In the genomic region with DNA sequence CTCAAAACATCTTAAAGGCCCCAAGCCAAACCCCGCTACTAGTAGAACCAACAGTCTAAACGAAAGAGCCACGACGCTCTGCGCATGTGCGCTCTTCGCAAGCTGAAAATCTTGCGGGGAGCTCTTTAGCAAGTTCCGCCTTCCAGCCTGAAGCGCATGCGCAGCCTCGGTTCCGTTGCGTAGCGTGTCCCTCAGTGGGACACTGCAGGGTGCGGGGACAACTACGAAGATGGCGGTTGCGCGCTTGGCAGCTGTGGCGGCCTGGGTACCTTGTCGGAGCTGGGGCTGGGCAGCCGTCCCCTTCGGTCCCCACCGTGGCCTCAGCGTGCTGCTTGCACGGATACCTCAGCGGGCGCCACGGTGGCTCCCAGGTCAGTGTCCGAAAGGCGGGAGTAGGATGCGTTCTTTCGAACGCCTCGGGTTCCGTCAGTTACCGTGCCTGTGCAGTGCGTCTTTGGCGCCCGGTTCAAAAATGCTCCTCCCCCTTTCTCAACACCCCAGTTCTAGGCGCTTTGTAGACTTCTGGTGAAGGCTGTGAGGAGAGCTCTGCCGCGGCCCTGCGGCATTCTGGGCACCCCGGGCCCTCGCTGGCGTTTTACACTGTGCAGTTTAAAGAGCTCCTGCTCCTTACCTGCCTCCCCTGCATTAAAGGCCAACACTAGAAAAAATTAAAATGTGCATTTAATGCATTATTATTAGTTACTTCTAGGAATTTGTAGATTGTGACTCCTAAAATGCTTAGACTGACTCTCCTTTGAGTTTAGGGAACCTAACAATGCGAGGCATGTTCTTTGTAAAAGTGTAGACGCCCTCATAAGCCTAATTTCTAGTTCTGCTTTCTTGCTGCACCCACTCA, we compare ENCODE assay signal across 1 cellular context.
TF ChIP-seq lines count a peak whose summit lies in the region.

A gene (plus strand): TSS at position 194 of the 856 bp plus-strand sequence. CDS start 36 bp downstream, at position 230.

TF ChIP-seq in HepG2, 621 proteins besides CTCF, POLR2A, EP300 and RAD21 (continued from another document and continues in another):
- 0 out of 2 replicates have a peak, but pooled peaks have one; percentile 21 for TF ChIP-seq ZNF205 (CRISPR knock-in tag; IDR thresholded peaks at IDR 0.05)
- peak; percentile 44; the same call in 1 of the 2 replicates for TF ChIP-seq FOXJ3 (CRISPR knock-in tag; IDR thresholded peaks at IDR 0.05; ENCODE audit: borderline replicate concordance)
- peak; percentile 83 for TF ChIP-seq TBX2 (CRISPR knock-in tag; IDR thresholded peaks at IDR 0.05; ENCODE audit: borderline replicate concordance)
- TF ChIP-seq, protein P1, sequence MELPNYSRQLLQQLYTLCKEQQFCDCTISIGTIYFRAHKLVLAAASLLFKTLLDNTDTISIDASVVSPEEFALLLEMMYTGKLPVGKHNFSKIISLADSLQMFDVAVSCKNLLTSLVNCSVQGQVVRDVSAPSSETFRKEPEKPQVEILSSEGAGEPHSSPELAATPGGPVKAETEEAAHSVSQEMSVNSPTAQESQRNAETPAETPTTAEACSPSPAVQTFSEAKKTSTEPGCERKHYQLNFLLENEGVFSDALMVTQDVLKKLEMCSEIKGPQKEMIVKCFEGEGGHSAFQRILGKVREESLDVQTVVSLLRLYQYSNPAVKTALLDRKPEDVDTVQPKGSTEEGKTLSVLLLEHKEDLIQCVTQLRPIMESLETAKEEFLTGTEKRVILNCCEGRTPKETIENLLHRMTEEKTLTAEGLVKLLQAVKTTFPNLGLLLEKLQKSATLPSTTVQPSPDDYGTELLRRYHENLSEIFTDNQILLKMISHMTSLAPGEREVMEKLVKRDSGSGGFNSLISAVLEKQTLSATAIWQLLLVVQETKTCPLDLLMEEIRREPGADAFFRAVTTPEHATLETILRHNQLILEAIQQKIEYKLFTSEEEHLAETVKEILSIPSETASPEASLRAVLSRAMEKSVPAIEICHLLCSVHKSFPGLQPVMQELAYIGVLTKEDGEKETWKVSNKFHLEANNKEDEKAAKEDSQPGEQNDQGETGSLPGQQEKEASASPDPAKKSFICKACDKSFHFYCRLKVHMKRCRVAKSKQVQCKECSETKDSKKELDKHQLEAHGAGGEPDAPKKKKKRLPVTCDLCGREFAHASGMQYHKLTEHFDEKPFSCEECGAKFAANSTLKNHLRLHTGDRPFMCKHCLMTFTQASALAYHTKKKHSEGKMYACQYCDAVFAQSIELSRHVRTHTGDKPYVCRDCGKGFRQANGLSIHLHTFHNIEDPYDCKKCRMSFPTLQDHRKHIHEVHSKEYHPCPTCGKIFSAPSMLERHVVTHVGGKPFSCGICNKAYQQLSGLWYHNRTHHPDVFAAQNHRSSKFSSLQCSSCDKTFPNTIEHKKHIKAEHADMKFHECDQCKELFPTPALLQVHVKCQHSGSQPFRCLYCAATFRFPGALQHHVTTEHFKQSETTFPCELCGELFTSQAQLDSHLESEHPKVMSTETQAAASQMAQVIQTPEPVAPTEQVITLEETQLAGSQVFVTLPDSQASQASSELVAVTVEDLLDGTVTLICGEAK (IDR thresholded peaks at IDR 0.05), result no peak
- TF ChIP-seq, protein P1 (CRISPR knock-in tag; IDR thresholded peaks at IDR 0.05), result peak; percentile 77
- TF ChIP-seq ZNF652 (CRISPR knock-in tag; IDR thresholded peaks at IDR 0.05; ENCODE audit: borderline replicate concordance, low read depth), result no peak
- peak; percentile 92 for TF ChIP-seq ZNF441 (CRISPR knock-in tag; IDR thresholded peaks at IDR 0.05; ENCODE audit: borderline replicate concordance)
- TF ChIP-seq, protein P2, sequence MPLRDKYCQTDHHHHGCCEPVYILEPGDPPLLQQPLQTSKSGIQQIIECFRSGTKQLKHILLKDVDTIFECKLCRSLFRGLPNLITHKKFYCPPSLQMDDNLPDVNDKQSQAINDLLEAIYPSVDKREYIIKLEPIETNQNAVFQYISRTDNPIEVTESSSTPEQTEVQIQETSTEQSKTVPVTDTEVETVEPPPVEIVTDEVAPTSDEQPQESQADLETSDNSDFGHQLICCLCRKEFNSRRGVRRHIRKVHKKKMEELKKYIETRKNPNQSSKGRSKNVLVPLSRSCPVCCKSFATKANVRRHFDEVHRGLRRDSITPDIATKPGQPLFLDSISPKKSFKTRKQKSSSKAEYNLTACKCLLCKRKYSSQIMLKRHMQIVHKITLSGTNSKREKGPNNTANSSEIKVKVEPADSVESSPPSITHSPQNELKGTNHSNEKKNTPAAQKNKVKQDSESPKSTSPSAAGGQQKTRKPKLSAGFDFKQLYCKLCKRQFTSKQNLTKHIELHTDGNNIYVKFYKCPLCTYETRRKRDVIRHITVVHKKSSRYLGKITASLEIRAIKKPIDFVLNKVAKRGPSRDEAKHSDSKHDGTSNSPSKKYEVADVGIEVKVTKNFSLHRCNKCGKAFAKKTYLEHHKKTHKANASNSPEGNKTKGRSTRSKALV (CRISPR knock-in tag; IDR thresholded peaks at IDR 0.05), result peak; percentile 40; the same call in 1 of the 2 replicates
- peak; percentile 72; the same call in 1 of the 2 replicates for TF ChIP-seq CCDC6 (CRISPR knock-in tag; IDR thresholded peaks at IDR 0.05)
- no peak for TF ChIP-seq ZNF253 (CRISPR knock-in tag; IDR thresholded peaks at IDR 0.05; ENCODE audit: borderline replicate concordance)
- no peak for TF ChIP-seq CENPX (CRISPR knock-in tag; IDR thresholded peaks at IDR 0.05)
- TF ChIP-seq ZNF101 (CRISPR knock-in tag; IDR thresholded peaks at IDR 0.05; ENCODE audit: borderline replicate concordance, low read depth), result 0 out of 2 replicates have a peak, but pooled peaks have one; percentile 84
- TF ChIP-seq ZNF3 (CRISPR knock-in tag; IDR thresholded peaks at IDR 0.05), result no peak
- peak; percentile 76 for TF ChIP-seq THAP11 (CRISPR knock-in tag; IDR thresholded peaks at IDR 0.05)
- TF ChIP-seq ZIK1 (CRISPR knock-in tag; IDR thresholded peaks at IDR 0.05; ENCODE audit: borderline replicate concordance, low read depth), result peak; percentile 90; the same call in 1 of the 2 replicates
- TF ChIP-seq, protein P3, sequence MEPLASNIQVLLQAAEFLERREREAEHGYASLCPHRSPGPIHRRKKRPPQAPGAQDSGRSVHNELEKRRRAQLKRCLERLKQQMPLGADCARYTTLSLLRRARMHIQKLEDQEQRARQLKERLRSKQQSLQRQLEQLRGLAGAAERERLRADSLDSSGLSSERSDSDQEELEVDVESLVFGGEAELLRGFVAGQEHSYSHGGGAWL (CRISPR knock-in tag; IDR thresholded peaks at IDR 0.05), result peak; percentile 78; the same call in 1 of the 2 replicates
- no peak for TF ChIP-seq ZNF703 (CRISPR knock-in tag; IDR thresholded peaks at IDR 0.05; ENCODE audit: borderline replicate concordance)
- TF ChIP-seq, protein P4, sequence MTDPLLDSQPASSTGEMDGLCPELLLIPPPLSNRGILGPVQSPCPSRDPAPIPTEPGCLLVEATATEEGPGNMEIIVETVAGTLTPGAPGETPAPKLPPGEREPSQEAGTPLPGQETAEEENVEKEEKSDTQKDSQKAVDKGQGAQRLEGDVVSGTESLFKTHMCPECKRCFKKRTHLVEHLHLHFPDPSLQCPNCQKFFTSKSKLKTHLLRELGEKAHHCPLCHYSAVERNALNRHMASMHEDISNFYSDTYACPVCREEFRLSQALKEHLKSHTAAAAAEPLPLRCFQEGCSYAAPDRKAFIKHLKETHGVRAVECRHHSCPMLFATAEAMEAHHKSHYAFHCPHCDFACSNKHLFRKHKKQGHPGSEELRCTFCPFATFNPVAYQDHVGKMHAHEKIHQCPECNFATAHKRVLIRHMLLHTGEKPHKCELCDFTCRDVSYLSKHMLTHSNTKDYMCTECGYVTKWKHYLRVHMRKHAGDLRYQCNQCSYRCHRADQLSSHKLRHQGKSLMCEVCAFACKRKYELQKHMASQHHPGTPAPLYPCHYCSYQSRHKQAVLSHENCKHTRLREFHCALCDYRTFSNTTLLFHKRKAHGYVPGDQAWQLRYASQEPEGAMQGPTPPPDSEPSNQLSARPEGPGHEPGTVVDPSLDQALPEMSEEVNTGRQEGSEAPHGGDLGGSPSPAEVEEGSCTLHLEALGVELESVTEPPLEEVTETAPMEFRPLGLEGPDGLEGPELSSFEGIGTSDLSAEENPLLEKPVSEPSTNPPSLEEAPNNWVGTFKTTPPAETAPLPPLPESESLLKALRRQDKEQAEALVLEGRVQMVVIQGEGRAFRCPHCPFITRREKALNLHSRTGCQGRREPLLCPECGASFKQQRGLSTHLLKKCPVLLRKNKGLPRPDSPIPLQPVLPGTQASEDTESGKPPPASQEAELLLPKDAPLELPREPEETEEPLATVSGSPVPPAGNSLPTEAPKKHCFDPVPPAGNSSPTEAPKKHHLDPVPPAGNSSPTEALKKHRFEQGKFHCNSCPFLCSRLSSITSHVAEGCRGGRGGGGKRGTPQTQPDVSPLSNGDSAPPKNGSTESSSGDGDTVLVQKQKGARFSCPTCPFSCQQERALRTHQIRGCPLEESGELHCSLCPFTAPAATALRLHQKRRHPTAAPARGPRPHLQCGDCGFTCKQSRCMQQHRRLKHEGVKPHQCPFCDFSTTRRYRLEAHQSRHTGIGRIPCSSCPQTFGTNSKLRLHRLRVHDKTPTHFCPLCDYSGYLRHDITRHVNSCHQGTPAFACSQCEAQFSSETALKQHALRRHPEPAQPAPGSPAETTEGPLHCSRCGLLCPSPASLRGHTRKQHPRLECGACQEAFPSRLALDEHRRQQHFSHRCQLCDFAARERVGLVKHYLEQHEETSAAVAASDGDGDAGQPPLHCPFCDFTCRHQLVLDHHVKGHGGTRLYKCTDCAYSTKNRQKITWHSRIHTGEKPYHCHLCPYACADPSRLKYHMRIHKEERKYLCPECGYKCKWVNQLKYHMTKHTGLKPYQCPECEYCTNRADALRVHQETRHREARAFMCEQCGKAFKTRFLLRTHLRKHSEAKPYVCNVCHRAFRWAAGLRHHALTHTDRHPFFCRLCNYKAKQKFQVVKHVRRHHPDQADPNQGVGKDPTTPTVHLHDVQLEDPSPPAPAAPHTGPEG (CRISPR knock-in tag; IDR thresholded peaks at IDR 0.05), result peak; percentile 57; the same call in 1 of the 2 replicates
- TF ChIP-seq NBN (conservative IDR thresholded peaks at IDR 0.05), result no peak
- TF ChIP-seq, protein P5, sequence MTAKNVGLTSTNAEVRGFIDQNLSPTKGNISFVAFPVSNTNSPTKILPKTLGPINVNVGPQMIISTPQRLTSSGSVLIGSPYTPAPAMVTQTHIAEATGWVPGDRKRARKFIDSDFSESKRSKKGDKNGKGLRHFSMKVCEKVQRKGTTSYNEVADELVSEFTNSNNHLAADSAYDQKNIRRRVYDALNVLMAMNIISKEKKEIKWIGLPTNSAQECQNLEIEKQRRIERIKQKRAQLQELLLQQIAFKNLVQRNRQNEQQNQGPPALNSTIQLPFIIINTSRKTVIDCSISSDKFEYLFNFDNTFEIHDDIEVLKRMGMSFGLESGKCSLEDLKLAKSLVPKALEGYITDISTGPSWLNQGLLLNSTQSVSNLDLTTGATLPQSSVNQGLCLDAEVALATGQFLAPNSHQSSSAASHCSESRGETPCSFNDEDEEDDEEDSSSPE (CRISPR knock-in tag; IDR thresholded peaks at IDR 0.05), result peak; percentile 76
- no peak; the same call in 1 of the 2 replicates for TF ChIP-seq ZFYVE20 (CRISPR knock-in tag; IDR thresholded peaks at IDR 0.05; ENCODE audit: borderline replicate concordance, low read depth)
- TF ChIP-seq RBFOX2 (IDR thresholded peaks at IDR 0.05; ENCODE audit: low read depth, low read length), result peak; percentile 91
- TF ChIP-seq, protein P6, sequence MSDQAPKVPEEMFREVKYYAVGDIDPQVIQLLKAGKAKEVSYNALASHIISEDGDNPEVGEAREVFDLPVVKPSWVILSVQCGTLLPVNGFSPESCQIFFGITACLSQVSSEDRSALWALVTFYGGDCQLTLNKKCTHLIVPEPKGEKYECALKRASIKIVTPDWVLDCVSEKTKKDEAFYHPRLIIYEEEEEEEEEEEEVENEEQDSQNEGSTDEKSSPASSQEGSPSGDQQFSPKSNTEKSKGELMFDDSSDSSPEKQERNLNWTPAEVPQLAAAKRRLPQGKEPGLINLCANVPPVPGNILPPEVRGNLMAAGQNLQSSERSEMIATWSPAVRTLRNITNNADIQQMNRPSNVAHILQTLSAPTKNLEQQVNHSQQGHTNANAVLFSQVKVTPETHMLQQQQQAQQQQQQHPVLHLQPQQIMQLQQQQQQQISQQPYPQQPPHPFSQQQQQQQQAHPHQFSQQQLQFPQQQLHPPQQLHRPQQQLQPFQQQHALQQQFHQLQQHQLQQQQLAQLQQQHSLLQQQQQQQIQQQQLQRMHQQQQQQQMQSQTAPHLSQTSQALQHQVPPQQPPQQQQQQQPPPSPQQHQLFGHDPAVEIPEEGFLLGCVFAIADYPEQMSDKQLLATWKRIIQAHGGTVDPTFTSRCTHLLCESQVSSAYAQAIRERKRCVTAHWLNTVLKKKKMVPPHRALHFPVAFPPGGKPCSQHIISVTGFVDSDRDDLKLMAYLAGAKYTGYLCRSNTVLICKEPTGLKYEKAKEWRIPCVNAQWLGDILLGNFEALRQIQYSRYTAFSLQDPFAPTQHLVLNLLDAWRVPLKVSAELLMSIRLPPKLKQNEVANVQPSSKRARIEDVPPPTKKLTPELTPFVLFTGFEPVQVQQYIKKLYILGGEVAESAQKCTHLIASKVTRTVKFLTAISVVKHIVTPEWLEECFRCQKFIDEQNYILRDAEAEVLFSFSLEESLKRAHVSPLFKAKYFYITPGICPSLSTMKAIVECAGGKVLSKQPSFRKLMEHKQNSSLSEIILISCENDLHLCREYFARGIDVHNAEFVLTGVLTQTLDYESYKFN (CRISPR knock-in tag; conservative IDR thresholded peaks at IDR 0.05), result no peak
